In genomic region chr1:219173434-219173757, GRCh38 we compare ENCODE assay signal across 7 cellular contexts.
DNase-seq lines count a peak whose midpoint lies in the region; ATAC-seq lines count a peak whose summit lies in the region.

No MANE protein-coding gene starts in this region.

- peaks cover 4% of the 10 kb centered on the region for H3K36me3 ChIP-seq in neuron (ENCODE audit: insufficient read depth, low read length)

- ATAC-seq in GM19463 (IDR thresholded peaks at IDR 0.05; ENCODE audit: unreplicated experiment), result peak; percentile 0
- ATAC-seq in HG03520 (IDR thresholded peaks at IDR 0.05; ENCODE audit: unreplicated experiment), result peak; percentile 54

- H3K9me3 ChIP-seq in neuron (ENCODE audit: low read length), result no peaks in the 10 kb centered on the region

- peak overlapping the region; percentile 76 for H3K4me3 ChIP-seq in neuron (ENCODE audit: low read length)

- peak overlapping the region; percentile 91 for H3K27ac ChIP-seq in caudate nucleus (ENCODE audit: low read depth, low read length)

- peak overlapping the region; percentile 95 for H2AFZ ChIP-seq in neuron (ENCODE audit: low read depth, low read length)

- DNase-seq in caudate nucleus (lab: John Stamatoyannopoulos, UW) (no peak), SKM-1 (lab: John Stamatoyannopoulos, UW; ENCODE audit: unreplicated experiment) (no peak), NCI-H69 (lab: John Stamatoyannopoulos, UW) (no peak), SHP77 (lab: John Stamatoyannopoulos, UW) (no peak)

- H3K27me3 ChIP-seq in neuron (ENCODE audit: insufficient read depth, low read length), result no peaks in the 10 kb centered on the region

- peaks cover 13% of the 10 kb centered on the region for H3K4me1 ChIP-seq in neuron (ENCODE audit: insufficient read depth, low read length)
